1 cellular context compared by ENCODE assay signal in the genomic region with DNA sequence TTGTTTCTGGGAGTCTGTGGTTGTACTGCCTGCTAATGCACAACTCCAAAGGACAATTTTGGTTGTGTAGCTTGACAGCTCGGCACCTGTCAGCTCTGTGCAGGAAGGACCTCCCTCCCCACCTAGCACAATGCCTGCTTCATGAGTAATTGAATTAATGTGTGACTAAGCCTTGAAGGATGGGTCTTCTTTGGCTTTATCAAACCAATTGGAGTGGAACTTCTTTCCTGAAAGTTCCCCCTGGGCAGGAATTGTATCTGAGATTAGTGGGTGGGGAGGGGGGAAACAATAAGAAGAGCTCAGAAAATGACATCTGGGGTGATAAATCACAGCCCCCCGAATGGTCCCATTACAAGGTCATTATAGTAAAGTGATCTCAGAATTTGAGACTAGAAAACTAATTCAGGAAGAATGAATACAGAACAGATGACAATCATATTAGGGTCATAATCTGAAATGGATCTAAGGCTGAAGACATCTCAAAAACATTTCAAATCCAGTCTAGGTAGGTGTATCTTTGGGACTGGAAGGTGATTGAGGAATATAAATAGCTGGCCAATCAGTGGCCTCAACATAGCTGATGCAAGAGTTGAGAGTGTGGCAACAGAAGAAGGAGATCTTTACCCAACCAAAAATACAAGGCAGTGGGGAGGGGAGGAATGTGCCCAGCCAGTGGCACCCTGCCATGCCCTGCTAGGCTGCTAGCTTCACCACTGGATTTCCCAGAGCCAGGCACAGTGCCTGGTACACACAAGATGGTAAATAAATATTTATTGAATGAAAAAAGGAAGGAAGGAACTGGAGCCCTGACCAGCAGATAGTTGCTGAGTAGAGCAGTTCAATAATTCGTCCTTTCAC.
TF ChIP-seq lines count a peak whose summit lies in the region.

No MANE protein-coding gene starts in this region.

TF ChIP-seq in K562, 482 proteins besides CTCF, POLR2A, EP300 and RAD21 (continued from another document and continues in another):
- TF ChIP-seq, protein P1, sequence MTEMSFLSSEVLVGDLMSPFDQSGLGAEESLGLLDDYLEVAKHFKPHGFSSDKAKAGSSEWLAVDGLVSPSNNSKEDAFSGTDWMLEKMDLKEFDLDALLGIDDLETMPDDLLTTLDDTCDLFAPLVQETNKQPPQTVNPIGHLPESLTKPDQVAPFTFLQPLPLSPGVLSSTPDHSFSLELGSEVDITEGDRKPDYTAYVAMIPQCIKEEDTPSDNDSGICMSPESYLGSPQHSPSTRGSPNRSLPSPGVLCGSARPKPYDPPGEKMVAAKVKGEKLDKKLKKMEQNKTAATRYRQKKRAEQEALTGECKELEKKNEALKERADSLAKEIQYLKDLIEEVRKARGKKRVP (CRISPR knock-in tag; IDR thresholded peaks at IDR 0.05) = peak; percentile 96
- TF ChIP-seq ZNF143 (CRISPR knock-in tag; IDR thresholded peaks at IDR 0.05) (no peak), ZNF695 (CRISPR knock-in tag; IDR thresholded peaks at IDR 0.05) (no peak), ETS2 (tag; IDR thresholded peaks at IDR 0.05; ENCODE audit: borderline replicate concordance, poor library complexity, severe bottlenecking) (no peak), U2AF2 (optimal IDR thresholded peaks at IDR 0.05; ENCODE audit: low read depth, low read length) (no peak), CBFB (CRISPR knock-in tag; IDR thresholded peaks at IDR 0.05) (no peak), ZNF133 (CRISPR knock-in tag; IDR thresholded peaks at IDR 0.05) (no peak), ZSCAN29 (IDR thresholded peaks at IDR 0.05) (no peak), SLC30A9 (CRISPR knock-in tag; IDR thresholded peaks at IDR 0.05) (no peak), PCBP1 (IDR thresholded peaks at IDR 0.05; ENCODE audit: low read depth, low read length, poor library complexity, severe bottlenecking) (no peak), KDM5B (IDR thresholded peaks at IDR 0.05; ENCODE audit: insufficient replicate concordance, low read depth, low read length) (no peak), SMARCA5 (IDR thresholded peaks at IDR 0.05) (no peak), POLR2G (IDR thresholded peaks at IDR 0.05; ENCODE audit: low read depth, low read length) (no peak), HDGF (IDR thresholded peaks at IDR 0.05) (no peak)
- TF ChIP-seq, protein P2, sequence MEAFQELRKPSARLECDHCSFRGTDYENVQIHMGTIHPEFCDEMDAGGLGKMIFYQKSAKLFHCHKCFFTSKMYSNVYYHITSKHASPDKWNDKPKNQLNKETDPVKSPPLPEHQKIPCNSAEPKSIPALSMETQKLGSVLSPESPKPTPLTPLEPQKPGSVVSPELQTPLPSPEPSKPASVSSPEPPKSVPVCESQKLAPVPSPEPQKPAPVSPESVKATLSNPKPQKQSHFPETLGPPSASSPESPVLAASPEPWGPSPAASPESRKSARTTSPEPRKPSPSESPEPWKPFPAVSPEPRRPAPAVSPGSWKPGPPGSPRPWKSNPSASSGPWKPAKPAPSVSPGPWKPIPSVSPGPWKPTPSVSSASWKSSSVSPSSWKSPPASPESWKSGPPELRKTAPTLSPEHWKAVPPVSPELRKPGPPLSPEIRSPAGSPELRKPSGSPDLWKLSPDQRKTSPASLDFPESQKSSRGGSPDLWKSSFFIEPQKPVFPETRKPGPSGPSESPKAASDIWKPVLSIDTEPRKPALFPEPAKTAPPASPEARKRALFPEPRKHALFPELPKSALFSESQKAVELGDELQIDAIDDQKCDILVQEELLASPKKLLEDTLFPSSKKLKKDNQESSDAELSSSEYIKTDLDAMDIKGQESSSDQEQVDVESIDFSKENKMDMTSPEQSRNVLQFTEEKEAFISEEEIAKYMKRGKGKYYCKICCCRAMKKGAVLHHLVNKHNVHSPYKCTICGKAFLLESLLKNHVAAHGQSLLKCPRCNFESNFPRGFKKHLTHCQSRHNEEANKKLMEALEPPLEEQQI (IDR thresholded peaks at IDR 0.05) = no peak
- TF ChIP-seq, protein P3, sequence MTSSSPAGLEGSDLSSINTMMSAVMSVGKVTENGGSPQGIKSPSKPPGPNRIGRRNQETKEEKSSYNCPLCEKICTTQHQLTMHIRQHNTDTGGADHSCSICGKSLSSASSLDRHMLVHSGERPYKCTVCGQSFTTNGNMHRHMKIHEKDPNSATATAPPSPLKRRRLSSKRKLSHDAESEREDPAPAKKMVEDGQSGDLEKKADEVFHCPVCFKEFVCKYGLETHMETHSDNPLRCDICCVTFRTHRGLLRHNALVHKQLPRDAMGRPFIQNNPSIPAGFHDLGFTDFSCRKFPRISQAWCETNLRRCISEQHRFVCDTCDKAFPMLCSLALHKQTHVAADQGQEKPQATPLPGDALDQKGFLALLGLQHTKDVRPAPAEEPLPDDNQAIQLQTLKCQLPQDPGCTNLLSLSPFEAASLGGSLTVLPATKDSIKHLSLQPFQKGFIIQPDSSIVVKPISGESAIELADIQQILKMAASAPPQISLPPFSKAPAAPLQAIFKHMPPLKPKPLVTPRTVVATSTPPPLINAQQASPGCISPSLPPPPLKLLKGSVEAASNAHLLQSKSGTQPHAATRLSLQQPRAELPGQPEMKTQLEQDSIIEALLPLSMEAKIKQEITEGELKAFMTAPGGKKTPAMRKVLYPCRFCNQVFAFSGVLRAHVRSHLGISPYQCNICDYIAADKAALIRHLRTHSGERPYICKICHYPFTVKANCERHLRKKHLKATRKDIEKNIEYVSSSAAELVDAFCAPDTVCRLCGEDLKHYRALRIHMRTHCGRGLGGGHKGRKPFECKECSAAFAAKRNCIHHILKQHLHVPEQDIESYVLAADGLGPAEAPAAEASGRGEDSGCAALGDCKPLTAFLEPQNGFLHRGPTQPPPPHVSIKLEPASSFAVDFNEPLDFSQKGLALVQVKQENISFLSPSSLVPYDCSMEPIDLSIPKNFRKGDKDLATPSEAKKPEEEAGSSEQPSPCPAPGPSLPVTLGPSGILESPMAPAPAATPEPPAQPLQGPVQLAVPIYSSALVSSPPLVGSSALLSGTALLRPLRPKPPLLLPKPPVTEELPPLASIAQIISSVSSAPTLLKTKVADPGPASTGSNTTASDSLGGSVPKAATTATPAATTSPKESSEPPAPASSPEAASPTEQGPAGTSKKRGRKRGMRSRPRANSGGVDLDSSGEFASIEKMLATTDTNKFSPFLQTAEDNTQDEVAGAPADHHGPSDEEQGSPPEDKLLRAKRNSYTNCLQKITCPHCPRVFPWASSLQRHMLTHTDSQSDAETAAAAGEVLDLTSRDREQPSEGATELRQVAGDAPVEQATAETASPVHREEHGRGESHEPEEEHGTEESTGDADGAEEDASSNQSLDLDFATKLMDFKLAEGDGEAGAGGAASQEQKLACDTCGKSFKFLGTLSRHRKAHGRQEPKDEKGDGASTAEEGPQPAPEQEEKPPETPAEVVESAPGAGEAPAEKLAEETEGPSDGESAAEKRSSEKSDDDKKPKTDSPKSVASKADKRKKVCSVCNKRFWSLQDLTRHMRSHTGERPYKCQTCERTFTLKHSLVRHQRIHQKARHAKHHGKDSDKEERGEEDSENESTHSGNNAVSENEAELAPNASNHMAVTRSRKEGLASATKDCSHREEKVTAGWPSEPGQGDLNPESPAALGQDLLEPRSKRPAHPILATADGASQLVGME (CRISPR knock-in tag; IDR thresholded peaks at IDR 0.05) = peak; percentile 58; the same call in 1 of the 2 replicates
- TF ChIP-seq, protein P4, sequence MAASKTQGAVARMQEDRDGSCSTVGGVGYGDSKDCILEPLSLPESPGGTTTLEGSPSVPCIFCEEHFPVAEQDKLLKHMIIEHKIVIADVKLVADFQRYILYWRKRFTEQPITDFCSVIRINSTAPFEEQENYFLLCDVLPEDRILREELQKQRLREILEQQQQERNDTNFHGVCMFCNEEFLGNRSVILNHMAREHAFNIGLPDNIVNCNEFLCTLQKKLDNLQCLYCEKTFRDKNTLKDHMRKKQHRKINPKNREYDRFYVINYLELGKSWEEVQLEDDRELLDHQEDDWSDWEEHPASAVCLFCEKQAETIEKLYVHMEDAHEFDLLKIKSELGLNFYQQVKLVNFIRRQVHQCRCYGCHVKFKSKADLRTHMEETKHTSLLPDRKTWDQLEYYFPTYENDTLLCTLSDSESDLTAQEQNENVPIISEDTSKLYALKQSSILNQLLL (CRISPR knock-in tag; IDR thresholded peaks at IDR 0.05; ENCODE audit: borderline replicate concordance) = no peak
- TF ChIP-seq, protein P5, sequence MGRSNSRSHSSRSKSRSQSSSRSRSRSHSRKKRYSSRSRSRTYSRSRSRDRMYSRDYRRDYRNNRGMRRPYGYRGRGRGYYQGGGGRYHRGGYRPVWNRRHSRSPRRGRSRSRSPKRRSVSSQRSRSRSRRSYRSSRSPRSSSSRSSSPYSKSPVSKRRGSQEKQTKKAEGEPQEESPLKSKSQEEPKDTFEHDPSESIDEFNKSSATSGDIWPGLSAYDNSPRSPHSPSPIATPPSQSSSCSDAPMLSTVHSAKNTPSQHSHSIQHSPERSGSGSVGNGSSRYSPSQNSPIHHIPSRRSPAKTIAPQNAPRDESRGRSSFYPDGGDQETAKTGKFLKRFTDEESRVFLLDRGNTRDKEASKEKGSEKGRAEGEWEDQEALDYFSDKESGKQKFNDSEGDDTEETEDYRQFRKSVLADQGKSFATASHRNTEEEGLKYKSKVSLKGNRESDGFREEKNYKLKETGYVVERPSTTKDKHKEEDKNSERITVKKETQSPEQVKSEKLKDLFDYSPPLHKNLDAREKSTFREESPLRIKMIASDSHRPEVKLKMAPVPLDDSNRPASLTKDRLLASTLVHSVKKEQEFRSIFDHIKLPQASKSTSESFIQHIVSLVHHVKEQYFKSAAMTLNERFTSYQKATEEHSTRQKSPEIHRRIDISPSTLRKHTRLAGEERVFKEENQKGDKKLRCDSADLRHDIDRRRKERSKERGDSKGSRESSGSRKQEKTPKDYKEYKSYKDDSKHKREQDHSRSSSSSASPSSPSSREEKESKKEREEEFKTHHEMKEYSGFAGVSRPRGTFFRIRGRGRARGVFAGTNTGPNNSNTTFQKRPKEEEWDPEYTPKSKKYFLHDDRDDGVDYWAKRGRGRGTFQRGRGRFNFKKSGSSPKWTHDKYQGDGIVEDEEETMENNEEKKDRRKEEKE (IDR thresholded peaks at IDR 0.05; ENCODE audit: borderline replicate concordance in 1 of 2, control insufficient read depth in 1 of 2, low read depth in 2 of 2, low read length in 1 of 2) = no peak
- TF ChIP-seq, protein P6, sequence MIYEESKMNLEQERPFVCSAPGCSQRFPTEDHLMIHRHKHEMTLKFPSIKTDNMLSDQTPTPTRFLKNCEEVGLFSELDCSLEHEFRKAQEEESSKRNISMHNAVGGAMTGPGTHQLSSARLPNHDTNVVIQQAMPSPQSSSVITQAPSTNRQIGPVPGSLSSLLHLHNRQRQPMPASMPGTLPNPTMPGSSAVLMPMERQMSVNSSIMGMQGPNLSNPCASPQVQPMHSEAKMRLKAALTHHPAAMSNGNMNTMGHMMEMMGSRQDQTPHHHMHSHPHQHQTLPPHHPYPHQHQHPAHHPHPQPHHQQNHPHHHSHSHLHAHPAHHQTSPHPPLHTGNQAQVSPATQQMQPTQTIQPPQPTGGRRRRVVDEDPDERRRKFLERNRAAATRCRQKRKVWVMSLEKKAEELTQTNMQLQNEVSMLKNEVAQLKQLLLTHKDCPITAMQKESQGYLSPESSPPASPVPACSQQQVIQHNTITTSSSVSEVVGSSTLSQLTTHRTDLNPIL (CRISPR knock-in tag; IDR thresholded peaks at IDR 0.05) = no peak
- TF ChIP-seq, protein P7, sequence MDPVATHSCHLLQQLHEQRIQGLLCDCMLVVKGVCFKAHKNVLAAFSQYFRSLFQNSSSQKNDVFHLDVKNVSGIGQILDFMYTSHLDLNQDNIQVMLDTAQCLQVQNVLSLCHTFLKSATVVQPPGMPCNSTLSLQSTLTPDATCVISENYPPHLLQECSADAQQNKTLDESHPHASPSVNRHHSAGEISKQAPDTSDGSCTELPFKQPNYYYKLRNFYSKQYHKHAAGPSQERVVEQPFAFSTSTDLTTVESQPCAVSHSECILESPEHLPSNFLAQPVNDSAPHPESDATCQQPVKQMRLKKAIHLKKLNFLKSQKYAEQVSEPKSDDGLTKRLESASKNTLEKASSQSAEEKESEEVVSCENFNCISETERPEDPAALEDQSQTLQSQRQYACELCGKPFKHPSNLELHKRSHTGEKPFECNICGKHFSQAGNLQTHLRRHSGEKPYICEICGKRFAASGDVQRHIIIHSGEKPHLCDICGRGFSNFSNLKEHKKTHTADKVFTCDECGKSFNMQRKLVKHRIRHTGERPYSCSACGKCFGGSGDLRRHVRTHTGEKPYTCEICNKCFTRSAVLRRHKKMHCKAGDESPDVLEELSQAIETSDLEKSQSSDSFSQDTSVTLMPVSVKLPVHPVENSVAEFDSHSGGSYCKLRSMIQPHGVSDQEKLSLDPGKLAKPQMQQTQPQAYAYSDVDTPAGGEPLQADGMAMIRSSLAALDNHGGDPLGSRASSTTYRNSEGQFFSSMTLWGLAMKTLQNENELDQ (CRISPR knock-in tag; IDR thresholded peaks at IDR 0.05; ENCODE audit: borderline replicate concordance) = no peak
- TF ChIP-seq, protein P8, sequence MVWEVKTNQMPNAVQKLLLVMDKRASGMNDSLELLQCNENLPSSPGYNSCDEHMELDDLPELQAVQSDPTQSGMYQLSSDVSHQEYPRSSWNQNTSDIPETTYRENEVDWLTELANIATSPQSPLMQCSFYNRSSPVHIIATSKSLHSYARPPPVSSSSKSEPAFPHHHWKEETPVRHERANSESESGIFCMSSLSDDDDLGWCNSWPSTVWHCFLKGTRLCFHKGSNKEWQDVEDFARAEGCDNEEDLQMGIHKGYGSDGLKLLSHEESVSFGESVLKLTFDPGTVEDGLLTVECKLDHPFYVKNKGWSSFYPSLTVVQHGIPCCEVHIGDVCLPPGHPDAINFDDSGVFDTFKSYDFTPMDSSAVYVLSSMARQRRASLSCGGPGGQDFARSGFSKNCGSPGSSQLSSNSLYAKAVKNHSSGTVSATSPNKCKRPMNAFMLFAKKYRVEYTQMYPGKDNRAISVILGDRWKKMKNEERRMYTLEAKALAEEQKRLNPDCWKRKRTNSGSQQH (CRISPR knock-in tag; IDR thresholded peaks at IDR 0.05) = no peak
- TF ChIP-seq, protein P9, sequence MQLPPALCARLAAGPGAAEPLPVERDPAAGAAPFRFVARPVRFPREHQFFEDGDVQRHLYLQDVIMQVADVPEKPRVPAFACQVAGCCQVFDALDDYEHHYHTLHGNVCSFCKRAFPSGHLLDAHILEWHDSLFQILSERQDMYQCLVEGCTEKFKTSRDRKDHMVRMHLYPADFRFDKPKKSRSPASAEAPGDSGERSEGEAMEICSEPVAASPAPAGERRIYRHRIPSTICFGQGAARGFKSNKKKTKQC (CRISPR knock-in tag; IDR thresholded peaks at IDR 0.05) = no peak
- TF ChIP-seq, protein P10, sequence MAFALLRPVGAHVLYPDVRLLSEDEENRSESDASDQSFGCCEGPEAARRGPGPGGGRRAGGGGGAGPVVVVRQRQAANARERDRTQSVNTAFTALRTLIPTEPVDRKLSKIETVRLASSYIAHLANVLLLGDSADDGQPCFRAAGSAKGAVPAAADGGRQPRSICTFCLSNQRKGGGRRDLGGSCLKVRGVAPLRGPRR (CRISPR knock-in tag; IDR thresholded peaks at IDR 0.05) = peak; percentile 68; the same call in 1 of the 2 replicates
- TF ChIP-seq, protein P11, sequence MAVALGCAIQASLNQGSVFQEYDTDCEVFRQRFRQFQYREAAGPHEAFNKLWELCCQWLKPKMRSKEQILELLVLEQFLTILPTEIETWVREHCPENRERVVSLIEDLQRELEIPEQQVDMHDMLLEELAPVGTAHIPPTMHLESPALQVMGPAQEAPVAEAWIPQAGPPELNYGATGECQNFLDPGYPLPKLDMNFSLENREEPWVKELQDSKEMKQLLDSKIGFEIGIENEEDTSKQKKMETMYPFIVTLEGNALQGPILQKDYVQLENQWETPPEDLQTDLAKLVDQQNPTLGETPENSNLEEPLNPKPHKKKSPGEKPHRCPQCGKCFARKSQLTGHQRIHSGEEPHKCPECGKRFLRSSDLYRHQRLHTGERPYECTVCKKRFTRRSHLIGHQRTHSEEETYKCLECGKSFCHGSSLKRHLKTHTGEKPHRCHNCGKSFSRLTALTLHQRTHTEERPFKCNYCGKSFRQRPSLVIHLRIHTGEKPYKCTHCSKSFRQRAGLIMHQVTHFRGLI (CRISPR knock-in tag; IDR thresholded peaks at IDR 0.05) = peak; percentile 70; the same call in 1 of the 2 replicates
